In genomic region chr3:194395767-194396527, GRCh38 we compare ENCODE assay signal across 8 cellular contexts. TPM values are rescaled to one million over a fixed set of nuclear protein-coding genes. Genes with fewer than 3 reads are reported as not detected.
DNase-seq lines count a peak whose midpoint lies in the region; ATAC-seq, FAIRE-seq and TF ChIP-seq lines count a peak whose summit lies in the region.

No MANE protein-coding gene starts in this region.

- peak overlapping the region; percentile 71 for H3K4me3 Mint-ChIP-seq in activated T-helper 2 cell treated with anti-CD3 and anti-CD28 coated beads, Interferon-gamma antibody, Interleukin-2, Interleukin-4, amounts not matched to agents 10 μg/mL and 5 μg/mL and 100 μg/mL, durations not matched to agents 14 hours and 24 hours and 36 hours (ENCODE audit: low read depth)

- H3K36me3 ChIP-seq in kidney (ENCODE audit: control insufficient read depth in 1 of 2, insufficient read depth in 2 of 2, low read length in 2 of 2) = no peaks in the 10 kb centered on the region

- H3K9ac ChIP-seq in kidney (ENCODE audit: low read length in 2 of 2) = no peak overlapping the region

- peak overlapping the region; percentile 72 for H3K27ac ChIP-seq in kidney (ENCODE audit: low read depth in 2 of 2, low read length in 2 of 2)

- H3K36me3 Mint-ChIP-seq in activated T-helper 2 cell treated with anti-CD3 and anti-CD28 coated beads, Interferon-gamma antibody, Interleukin-2, Interleukin-4, amounts not matched to agents 10 μg/mL and 5 μg/mL and 100 μg/mL, durations not matched to agents 14 hours and 24 hours and 36 hours (ENCODE audit: low read depth) = peaks cover 2% of the 10 kb centered on the region

- no peaks in the 10 kb centered on the region for H3K9me3 ChIP-seq in kidney (ENCODE audit: control insufficient read depth in 1 of 2, low read length in 2 of 2)

- peaks cover 5% of the 10 kb centered on the region for H3K9me3 Mint-ChIP-seq in activated T-helper 2 cell treated with anti-CD3 and anti-CD28 coated beads, Interferon-gamma antibody, Interleukin-2, Interleukin-4, amounts not matched to agents 10 μg/mL and 5 μg/mL and 100 μg/mL, durations not matched to agents 14 hours and 24 hours and 36 hours

- FAIRE-seq in kidney (lab: Jason Lieb, UNC) = no peak

- peaks cover 34% of the 10 kb centered on the region for H3K4me1 Mint-ChIP-seq in activated T-helper 2 cell treated with anti-CD3 and anti-CD28 coated beads, Interferon-gamma antibody, Interleukin-2, Interleukin-4, amounts not matched to agents 10 μg/mL and 5 μg/mL and 100 μg/mL, durations not matched to agents 14 hours and 24 hours and 36 hours (ENCODE audit: low read depth)

- H3K4me3 ChIP-seq in kidney (ENCODE audit: low read length in 2 of 2) = peak overlapping the region; percentile 25 to 57

- DNase-seq in Right ventricle myocardium inferior (ENCODE audit: missing footprints) = no peak
- DNase-seq in cardiac septum (ENCODE audit: low spot score) = no peak
- DNase-seq in activated T-helper 2 cell treated with anti-CD3 and anti-CD28 coated beads, Interferon-gamma antibody, Interleukin-2, Interleukin-4, amounts not matched to agents 10 μg/mL and 5 μg/mL and 100 μg/mL, durations not matched to agents 14 hours and 24 hours and 36 hours (ENCODE audit: low spot score) = peak; percentile 48
- DNase-seq in kidney = no peak
- DNase-seq in stimulated activated CD8-positive, alpha-beta memory T cell treated with anti-CD3 and anti-CD28 coated beads, Interleukin-12 subunit alpha, Interleukin-12 subunit beta, amount 100 ng/mL, for 4 hours (ENCODE audit: low read depth) = peak; percentile 22
- no peak for DNase-seq in HT-29 (ENCODE audit: low spot score)
- no peak for DNase-seq in NCI-H345 treated with DMSO at 0.1 percent for 48 hours (lab: John Stamatoyannopoulos, UW; ENCODE audit: unreplicated experiment)
- DNase-seq in DMS53 treated with DMSO at 0.1 percent for 48 hours (lab: John Stamatoyannopoulos, UW; ENCODE audit: unreplicated experiment) = no peak

- H3K27me3 Mint-ChIP-seq in activated T-helper 2 cell treated with anti-CD3 and anti-CD28 coated beads, Interferon-gamma antibody, Interleukin-2, Interleukin-4, amounts not matched to agents 10 μg/mL and 5 μg/mL and 100 μg/mL, durations not matched to agents 14 hours and 24 hours and 36 hours (ENCODE audit: low read depth) = peaks cover 37% of the 10 kb centered on the region

- no peak for TF ChIP-seq CTCF in kidney (IDR thresholded peaks at IDR 0.05; ENCODE audit: borderline replicate concordance, extremely low read depth, insufficient read depth)

- peak overlapping the region; percentile 55 for H3K27ac Mint-ChIP-seq in activated T-helper 2 cell treated with anti-CD3 and anti-CD28 coated beads, Interferon-gamma antibody, Interleukin-2, Interleukin-4, amounts not matched to agents 10 μg/mL and 5 μg/mL and 100 μg/mL, durations not matched to agents 14 hours and 24 hours and 36 hours

- intact Hi-C loops in Right ventricle myocardium inferior (cut with DNase I) = no loop called here
- intact Hi-C loops in cardiac septum (cut with DNase I) = loop anchor here (5.0 kb wide), 1 partner anchor 64 kb away; no protein-coding TSS in a partner anchor
- intact Hi-C loops in activated T-helper 2 cell treated with anti-CD3 and anti-CD28 coated beads, Interferon-gamma antibody, Interleukin-2, Interleukin-4, amounts not matched to agents 10 μg/mL and 5 μg/mL and 100 μg/mL, durations not matched to agents 14 hours and 24 hours and 36 hours (cut with micrococcal nuclease) = loop anchor here (5.0 kb wide), 3 partner anchors 236 to 291 kb away; partner anchors contain the start of genes FAM43A, HES1 and TMEM44
- intact Hi-C loops in kidney (cut with DNase I) = loop anchor here (10.0 kb wide), 1 partner anchor 51 kb away; no protein-coding TSS in a partner anchor

- H3K4me1 ChIP-seq in kidney (ENCODE audit: control insufficient read depth in 1 of 2, insufficient read depth in 1 of 2, low read depth in 1 of 2, low read length in 2 of 2) = peaks cover 0 to 9% of the 10 kb centered on the region in 2 donors

- peak; percentile 60 for ATAC-seq in Right ventricle myocardium inferior

RNA-seq across cellular contexts. Expression of gene GP5, which starts 3.1 kb away (rescaled TPM):
- total RNA-seq in Right ventricle myocardium inferior (not detected), cardiac septum (0.22 TPM), kidney (0.22 TPM)
- 0.23 and 0.28 TPM in 2 replicates for total RNA-seq in activated T-helper 2 cell treated with anti-CD3 and anti-CD28 coated beads, Interferon-gamma antibody, Interleukin-2, Interleukin-4, amounts not matched to agents 10 μg/mL and 5 μg/mL and 100 μg/mL, durations not matched to agents 14 hours and 24 hours and 36 hours
- not detected for polyA plus RNA-seq in kidney (ENCODE audit: insufficient read depth, low read depth, low replicate concordance)
- total RNA-seq in HT-29 (2014; rRNA removed; shearing (Covaris generic)) = 0.08 TPM in 1 of 2 replicates, not detected in the other

RNA-seq across cellular contexts. Expression of gene LRRC15, which starts 26.4 kb away (rescaled TPM):
- 0.14 TPM for total RNA-seq in Right ventricle myocardium inferior
- 0.38 TPM for total RNA-seq in cardiac septum
- total RNA-seq in activated T-helper 2 cell treated with anti-CD3 and anti-CD28 coated beads, Interferon-gamma antibody, Interleukin-2, Interleukin-4, amounts not matched to agents 10 μg/mL and 5 μg/mL and 100 μg/mL, durations not matched to agents 14 hours and 24 hours and 36 hours = not detected in 2 replicates
- 0.63 TPM for total RNA-seq in kidney
- polyA plus RNA-seq in kidney (ENCODE audit: insufficient read depth, low read depth, low replicate concordance) = 0.09 TPM
- total RNA-seq in HT-29 (2014; rRNA removed; shearing (Covaris generic)) = not detected in 2 replicates

RNA-seq across cellular contexts. Expression of gene CPN2, which starts 44.8 kb away (rescaled TPM):
- total RNA-seq in Right ventricle myocardium inferior (2.3 TPM), cardiac septum (0.35 TPM), kidney (0.72 TPM)
- total RNA-seq in activated T-helper 2 cell treated with anti-CD3 and anti-CD28 coated beads, Interferon-gamma antibody, Interleukin-2, Interleukin-4, amounts not matched to agents 10 μg/mL and 5 μg/mL and 100 μg/mL, durations not matched to agents 14 hours and 24 hours and 36 hours = not detected in 2 replicates
- polyA plus RNA-seq in kidney (ENCODE audit: insufficient read depth, low read depth, low replicate concordance) = 15.8 TPM
- total RNA-seq in HT-29 (2014; rRNA removed; shearing (Covaris generic)) = not detected in 2 replicates

Comparison
In these comparisons a context has a peak if more than half of its experiments do, and no peak if none do; other contexts are left out.
1. DNase-seq: peak in activated T-helper 2 cell treated with anti-CD3 and anti-CD28 coated beads, Interferon-gamma antibody, Interleukin-2, Interleukin-4, amounts not matched to agents 10 μg/mL and 5 μg/mL and 100 μg/mL, durations not matched to agents 14 hours and 24 hours and 36 hours (single experiment) and stimulated activated CD8-positive, alpha-beta memory T cell treated with anti-CD3 and anti-CD28 coated beads, Interleukin-12 subunit alpha, Interleukin-12 subunit beta, amount 100 ng/mL, for 4 hours (single experiment); none in Right ventricle myocardium inferior (single experiment), cardiac septum (single experiment), kidney (single experiment), HT-29 (single experiment), NCI-H345 treated with DMSO at 0.1 percent for 48 hours (single experiment) and DMS53 treated with DMSO at 0.1 percent for 48 hours (single experiment).